Comparison of ENCODE assay signal across 1 cellular context in the genomic region with DNA sequence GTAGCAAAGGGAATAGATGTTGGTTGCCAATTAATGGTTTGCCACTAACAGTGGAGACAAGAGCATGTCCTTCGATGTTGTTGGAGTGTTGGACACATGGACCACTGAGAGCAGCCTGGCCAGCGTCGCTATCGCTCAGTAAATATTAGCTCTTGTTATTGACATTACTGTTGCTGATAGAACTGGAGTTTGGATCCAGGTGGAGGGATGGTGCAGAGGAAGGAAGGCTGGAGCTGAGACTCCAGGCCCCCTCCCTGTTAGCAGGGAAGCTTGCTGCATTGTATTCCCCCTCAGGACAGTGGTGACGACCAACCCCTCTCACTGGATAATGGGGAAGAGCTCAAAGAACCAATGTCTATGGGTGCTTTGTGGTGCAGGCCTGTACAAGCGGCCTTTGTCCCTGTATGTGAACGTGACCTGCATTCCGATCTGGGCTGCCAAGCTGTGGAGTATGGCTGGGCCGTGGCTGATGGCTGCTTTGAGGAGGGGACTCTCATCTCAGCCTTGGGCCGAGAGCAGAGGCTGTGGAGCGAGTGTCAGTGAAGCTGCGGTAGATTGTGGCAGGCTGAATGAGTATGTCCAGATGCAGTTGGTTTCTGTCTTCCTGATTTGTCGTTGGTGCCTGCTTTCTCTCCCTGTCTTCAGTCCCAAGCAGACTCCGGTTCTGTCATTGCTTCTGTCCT.
TF ChIP-seq lines count a peak whose summit lies in the region.

No MANE protein-coding gene starts in this region.

TF ChIP-seq in HepG2, 621 proteins besides CTCF, POLR2A, EP300 and RAD21 (continued from another document and continues in another):
- TF ChIP-seq, protein P1, sequence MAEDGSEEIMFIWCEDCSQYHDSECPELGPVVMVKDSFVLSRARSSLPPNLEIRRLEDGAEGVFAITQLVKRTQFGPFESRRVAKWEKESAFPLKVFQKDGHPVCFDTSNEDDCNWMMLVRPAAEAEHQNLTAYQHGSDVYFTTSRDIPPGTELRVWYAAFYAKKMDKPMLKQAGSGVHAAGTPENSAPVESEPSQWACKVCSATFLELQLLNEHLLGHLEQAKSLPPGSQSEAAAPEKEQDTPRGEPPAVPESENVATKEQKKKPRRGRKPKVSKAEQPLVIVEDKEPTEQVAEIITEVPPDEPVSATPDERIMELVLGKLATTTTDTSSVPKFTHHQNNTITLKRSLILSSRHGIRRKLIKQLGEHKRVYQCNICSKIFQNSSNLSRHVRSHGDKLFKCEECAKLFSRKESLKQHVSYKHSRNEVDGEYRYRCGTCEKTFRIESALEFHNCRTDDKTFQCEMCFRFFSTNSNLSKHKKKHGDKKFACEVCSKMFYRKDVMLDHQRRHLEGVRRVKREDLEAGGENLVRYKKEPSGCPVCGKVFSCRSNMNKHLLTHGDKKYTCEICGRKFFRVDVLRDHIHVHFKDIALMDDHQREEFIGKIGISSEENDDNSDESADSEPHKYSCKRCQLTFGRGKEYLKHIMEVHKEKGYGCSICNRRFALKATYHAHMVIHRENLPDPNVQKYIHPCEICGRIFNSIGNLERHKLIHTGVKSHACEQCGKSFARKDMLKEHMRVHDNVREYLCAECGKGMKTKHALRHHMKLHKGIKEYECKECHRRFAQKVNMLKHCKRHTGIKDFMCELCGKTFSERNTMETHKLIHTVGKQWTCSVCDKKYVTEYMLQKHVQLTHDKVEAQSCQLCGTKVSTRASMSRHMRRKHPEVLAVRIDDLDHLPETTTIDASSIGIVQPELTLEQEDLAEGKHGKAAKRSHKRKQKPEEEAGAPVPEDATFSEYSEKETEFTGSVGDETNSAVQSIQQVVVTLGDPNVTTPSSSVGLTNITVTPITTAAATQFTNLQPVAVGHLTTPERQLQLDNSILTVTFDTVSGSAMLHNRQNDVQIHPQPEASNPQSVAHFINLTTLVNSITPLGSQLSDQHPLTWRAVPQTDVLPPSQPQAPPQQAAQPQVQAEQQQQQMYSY (CRISPR knock-in tag; IDR thresholded peaks at IDR 0.05): peak; percentile 60
- TF ChIP-seq ZNF878 (CRISPR knock-in tag; IDR thresholded peaks at IDR 0.05) (peak; percentile 74; the same call in 1 of the 2 replicates), ZNF670 (CRISPR knock-in tag; IDR thresholded peaks at IDR 0.05; ENCODE audit: borderline replicate concordance) (peak; percentile 22; the same call in 1 of the 2 replicates), ZNF773 (CRISPR knock-in tag; IDR thresholded peaks at IDR 0.05; ENCODE audit: borderline replicate concordance) (no peak), ZNF468 (CRISPR knock-in tag; IDR thresholded peaks at IDR 0.05) (0 out of 2 replicates have a peak, but pooled peaks have one; percentile 25), NRL (CRISPR knock-in tag; IDR thresholded peaks at IDR 0.05; ENCODE audit: borderline replicate concordance) (peak; percentile 13; the same call in 1 of the 2 replicates), U2AF1 (optimal IDR thresholded peaks at IDR 0.05; ENCODE audit: low read depth, low read length) (no peak), SMYD3 (CRISPR knock-in tag; IDR thresholded peaks at IDR 0.05) (0 out of 2 replicates have a peak, but pooled peaks have one; percentile 78), PITX1 (CRISPR knock-in tag; IDR thresholded peaks at IDR 0.05) (peak; percentile 26; the same call in 1 of the 2 replicates), NCOA5 (CRISPR knock-in tag; IDR thresholded peaks at IDR 0.05) (no peak), ATF7 (IDR thresholded peaks at IDR 0.05) (no peak), ATF7 (CRISPR knock-in tag; IDR thresholded peaks at IDR 0.05) (no peak), RBM22 (optimal IDR thresholded peaks at IDR 0.05; ENCODE audit: low read length) (peak; percentile 75), FOXJ3 (CRISPR knock-in tag; IDR thresholded peaks at IDR 0.05; ENCODE audit: borderline replicate concordance) (peak; percentile 79; the same call in 1 of the 2 replicates), ZNF431 (CRISPR knock-in tag; IDR thresholded peaks at IDR 0.05; ENCODE audit: borderline replicate concordance, low read depth) (peak; percentile 87), ZMYM4 (CRISPR knock-in tag; IDR thresholded peaks at IDR 0.05) (peak; percentile 53; the same call in 1 of the 2 replicates), JUND (CRISPR knock-in tag; IDR thresholded peaks at IDR 0.05) (peak; percentile 56; the same call in 1 of the 2 replicates), ZNF292 (CRISPR knock-in tag; IDR thresholded peaks at IDR 0.05; ENCODE audit: borderline replicate concordance, low read depth) (peak; percentile 90; the same call in 1 of the 2 replicates), ZNF350 (CRISPR knock-in tag; IDR thresholded peaks at IDR 0.05; ENCODE audit: borderline replicate concordance, low read depth) (peak; percentile 76; the same call in 1 of the 2 replicates), KDM4B (CRISPR knock-in tag; IDR thresholded peaks at IDR 0.05) (0 out of 2 replicates have a peak, but pooled peaks have one; percentile 22), ZNF232 (CRISPR knock-in tag; IDR thresholded peaks at IDR 0.05; ENCODE audit: borderline replicate concordance) (peak; percentile 14; the same call in 1 of the 2 replicates), NFKBIZ (CRISPR knock-in tag; IDR thresholded peaks at IDR 0.05) (peak; percentile 69), ZC3H4 (CRISPR knock-in tag; IDR thresholded peaks at IDR 0.05; ENCODE audit: borderline replicate concordance) (no peak), SP5 (CRISPR knock-in tag; IDR thresholded peaks at IDR 0.05; ENCODE audit: borderline replicate concordance, low read depth) (peak; percentile 62), ZNF136 (CRISPR knock-in tag; IDR thresholded peaks at IDR 0.05; ENCODE audit: low read depth) (peak; percentile 61; the same call in 1 of the 2 replicates), ZMYM2 (CRISPR knock-in tag; IDR thresholded peaks at IDR 0.05) (no peak), ZNF3 (CRISPR knock-in tag; IDR thresholded peaks at IDR 0.05) (0 out of 2 replicates have a peak, but pooled peaks have one; percentile 29), RELA (CRISPR knock-in tag; IDR thresholded peaks at IDR 0.05) (peak; percentile 82; the same call in 1 of the 2 replicates), ZNF891 (CRISPR knock-in tag; IDR thresholded peaks at IDR 0.05) (0 out of 2 replicates have a peak, but pooled peaks have one; percentile 52), HOXA3 (CRISPR knock-in tag; IDR thresholded peaks at IDR 0.05) (peak; percentile 87), GABPA (IDR thresholded peaks at IDR 0.05; ENCODE audit: low read depth, low read length) (no peak), GABPA (CRISPR knock-in tag; IDR thresholded peaks at IDR 0.05; ENCODE audit: low read depth) (peak; percentile 72), YEATS2 (CRISPR knock-in tag; IDR thresholded peaks at IDR 0.05; ENCODE audit: borderline replicate concordance) (peak; percentile 83), THAP11 (CRISPR knock-in tag; IDR thresholded peaks at IDR 0.05) (peak; percentile 67), MED1 (CRISPR knock-in tag; IDR thresholded peaks at IDR 0.05) (peak; percentile 84)
- TF ChIP-seq, protein P2, sequence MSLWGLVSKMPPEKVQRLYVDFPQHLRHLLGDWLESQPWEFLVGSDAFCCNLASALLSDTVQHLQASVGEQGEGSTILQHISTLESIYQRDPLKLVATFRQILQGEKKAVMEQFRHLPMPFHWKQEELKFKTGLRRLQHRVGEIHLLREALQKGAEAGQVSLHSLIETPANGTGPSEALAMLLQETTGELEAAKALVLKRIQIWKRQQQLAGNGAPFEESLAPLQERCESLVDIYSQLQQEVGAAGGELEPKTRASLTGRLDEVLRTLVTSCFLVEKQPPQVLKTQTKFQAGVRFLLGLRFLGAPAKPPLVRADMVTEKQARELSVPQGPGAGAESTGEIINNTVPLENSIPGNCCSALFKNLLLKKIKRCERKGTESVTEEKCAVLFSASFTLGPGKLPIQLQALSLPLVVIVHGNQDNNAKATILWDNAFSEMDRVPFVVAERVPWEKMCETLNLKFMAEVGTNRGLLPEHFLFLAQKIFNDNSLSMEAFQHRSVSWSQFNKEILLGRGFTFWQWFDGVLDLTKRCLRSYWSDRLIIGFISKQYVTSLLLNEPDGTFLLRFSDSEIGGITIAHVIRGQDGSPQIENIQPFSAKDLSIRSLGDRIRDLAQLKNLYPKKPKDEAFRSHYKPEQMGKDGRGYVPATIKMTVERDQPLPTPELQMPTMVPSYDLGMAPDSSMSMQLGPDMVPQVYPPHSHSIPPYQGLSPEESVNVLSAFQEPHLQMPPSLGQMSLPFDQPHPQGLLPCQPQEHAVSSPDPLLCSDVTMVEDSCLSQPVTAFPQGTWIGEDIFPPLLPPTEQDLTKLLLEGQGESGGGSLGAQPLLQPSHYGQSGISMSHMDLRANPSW (CRISPR knock-in tag; IDR thresholded peaks at IDR 0.05; ENCODE audit: borderline replicate concordance): 0 out of 2 replicates have a peak, but pooled peaks have one; percentile 27
- TF ChIP-seq, protein P3, sequence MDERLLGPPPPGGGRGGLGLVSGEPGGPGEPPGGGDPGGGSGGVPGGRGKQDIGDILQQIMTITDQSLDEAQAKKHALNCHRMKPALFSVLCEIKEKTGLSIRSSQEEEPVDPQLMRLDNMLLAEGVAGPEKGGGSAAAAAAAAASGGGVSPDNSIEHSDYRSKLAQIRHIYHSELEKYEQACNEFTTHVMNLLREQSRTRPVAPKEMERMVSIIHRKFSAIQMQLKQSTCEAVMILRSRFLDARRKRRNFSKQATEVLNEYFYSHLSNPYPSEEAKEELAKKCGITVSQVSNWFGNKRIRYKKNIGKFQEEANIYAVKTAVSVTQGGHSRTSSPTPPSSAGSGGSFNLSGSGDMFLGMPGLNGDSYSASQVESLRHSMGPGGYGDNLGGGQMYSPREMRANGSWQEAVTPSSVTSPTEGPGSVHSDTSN (CRISPR knock-in tag; IDR thresholded peaks at IDR 0.05): no peak
- TF ChIP-seq, protein P4, sequence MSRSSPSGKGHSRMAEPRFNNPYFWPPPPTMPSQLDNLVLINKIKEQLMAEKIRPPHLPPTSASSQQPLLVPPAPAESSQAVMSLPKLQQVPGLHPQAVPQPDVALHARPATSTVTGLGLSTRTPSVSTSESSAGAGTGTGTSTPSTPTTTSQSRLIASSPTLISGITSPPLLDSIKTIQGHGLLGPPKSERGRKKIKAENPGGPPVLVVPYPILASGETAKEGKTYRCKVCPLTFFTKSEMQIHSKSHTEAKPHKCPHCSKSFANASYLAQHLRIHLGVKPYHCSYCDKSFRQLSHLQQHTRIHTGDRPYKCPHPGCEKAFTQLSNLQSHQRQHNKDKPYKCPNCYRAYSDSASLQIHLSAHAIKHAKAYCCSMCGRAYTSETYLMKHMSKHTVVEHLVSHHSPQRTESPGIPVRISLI (CRISPR knock-in tag; IDR thresholded peaks at IDR 0.05; ENCODE audit: borderline replicate concordance): peak; percentile 47; the same call in 1 of the 2 replicates
- TF ChIP-seq, protein P5, sequence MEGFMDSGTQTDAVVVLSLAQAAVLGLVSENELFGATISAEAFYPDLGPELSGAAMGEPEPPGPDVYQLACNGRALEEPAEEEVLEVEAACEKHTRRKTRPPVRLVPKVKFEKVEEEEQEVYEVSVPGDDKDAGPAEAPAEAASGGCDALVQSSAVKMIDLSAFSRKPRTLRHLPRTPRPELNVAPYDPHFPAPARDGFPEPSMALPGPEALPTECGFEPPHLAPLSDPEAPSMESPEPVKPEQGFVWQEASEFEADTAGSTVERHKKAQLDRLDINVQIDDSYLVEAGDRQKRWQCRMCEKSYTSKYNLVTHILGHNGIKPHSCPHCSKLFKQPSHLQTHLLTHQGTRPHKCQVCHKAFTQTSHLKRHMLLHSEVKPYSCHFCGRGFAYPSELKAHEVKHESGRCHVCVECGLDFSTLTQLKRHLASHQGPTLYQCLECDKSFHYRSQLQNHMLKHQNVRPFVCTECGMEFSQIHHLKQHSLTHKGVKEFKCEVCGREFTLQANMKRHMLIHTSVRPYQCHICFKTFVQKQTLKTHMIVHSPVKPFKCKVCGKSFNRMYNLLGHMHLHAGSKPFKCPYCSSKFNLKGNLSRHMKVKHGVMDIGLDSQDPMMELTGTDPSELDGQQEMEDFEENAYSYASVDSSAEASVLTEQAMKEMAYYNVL (CRISPR knock-in tag; IDR thresholded peaks at IDR 0.05; ENCODE audit: borderline replicate concordance): 0 out of 2 replicates have a peak, but pooled peaks have one; percentile 19
- TF ChIP-seq, protein P6, sequence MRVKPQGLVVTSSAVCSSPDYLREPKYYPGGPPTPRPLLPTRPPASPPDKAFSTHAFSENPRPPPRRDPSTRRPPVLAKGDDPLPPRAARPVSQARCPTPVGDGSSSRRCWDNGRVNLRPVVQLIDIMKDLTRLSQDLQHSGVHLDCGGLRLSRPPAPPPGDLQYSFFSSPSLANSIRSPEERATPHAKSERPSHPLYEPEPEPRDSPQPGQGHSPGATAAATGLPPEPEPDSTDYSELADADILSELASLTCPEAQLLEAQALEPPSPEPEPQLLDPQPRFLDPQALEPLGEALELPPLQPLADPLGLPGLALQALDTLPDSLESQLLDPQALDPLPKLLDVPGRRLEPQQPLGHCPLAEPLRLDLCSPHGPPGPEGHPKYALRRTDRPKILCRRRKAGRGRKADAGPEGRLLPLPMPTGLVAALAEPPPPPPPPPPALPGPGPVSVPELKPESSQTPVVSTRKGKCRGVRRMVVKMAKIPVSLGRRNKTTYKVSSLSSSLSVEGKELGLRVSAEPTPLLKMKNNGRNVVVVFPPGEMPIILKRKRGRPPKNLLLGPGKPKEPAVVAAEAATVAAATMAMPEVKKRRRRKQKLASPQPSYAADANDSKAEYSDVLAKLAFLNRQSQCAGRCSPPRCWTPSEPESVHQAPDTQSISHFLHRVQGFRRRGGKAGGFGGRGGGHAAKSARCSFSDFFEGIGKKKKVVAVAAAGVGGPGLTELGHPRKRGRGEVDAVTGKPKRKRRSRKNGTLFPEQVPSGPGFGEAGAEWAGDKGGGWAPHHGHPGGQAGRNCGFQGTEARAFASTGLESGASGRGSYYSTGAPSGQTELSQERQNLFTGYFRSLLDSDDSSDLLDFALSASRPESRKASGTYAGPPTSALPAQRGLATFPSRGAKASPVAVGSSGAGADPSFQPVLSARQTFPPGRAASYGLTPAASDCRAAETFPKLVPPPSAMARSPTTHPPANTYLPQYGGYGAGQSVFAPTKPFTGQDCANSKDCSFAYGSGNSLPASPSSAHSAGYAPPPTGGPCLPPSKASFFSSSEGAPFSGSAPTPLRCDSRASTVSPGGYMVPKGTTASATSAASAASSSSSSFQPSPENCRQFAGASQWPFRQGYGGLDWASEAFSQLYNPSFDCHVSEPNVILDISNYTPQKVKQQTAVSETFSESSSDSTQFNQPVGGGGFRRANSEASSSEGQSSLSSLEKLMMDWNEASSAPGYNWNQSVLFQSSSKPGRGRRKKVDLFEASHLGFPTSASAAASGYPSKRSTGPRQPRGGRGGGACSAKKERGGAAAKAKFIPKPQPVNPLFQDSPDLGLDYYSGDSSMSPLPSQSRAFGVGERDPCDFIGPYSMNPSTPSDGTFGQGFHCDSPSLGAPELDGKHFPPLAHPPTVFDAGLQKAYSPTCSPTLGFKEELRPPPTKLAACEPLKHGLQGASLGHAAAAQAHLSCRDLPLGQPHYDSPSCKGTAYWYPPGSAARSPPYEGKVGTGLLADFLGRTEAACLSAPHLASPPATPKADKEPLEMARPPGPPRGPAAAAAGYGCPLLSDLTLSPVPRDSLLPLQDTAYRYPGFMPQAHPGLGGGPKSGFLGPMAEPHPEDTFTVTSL (CRISPR knock-in tag; IDR thresholded peaks at IDR 0.05; ENCODE audit: borderline replicate concordance): 0 out of 2 replicates have a peak, but pooled peaks have one; percentile 71
- TF ChIP-seq, protein P7, sequence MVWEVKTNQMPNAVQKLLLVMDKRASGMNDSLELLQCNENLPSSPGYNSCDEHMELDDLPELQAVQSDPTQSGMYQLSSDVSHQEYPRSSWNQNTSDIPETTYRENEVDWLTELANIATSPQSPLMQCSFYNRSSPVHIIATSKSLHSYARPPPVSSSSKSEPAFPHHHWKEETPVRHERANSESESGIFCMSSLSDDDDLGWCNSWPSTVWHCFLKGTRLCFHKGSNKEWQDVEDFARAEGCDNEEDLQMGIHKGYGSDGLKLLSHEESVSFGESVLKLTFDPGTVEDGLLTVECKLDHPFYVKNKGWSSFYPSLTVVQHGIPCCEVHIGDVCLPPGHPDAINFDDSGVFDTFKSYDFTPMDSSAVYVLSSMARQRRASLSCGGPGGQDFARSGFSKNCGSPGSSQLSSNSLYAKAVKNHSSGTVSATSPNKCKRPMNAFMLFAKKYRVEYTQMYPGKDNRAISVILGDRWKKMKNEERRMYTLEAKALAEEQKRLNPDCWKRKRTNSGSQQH (CRISPR knock-in tag; IDR thresholded peaks at IDR 0.05; ENCODE audit: low read depth): 0 out of 2 replicates have a peak, but pooled peaks have one; percentile 40
